In genomic region chr16:30565984-30566383, GRCh38 we compare ENCODE assay signal across 1 cellular context.
A peak's percentile ranks its signal among the peaks of the same experiment; 100 is the strongest.
TF ChIP-seq lines count a peak whose summit lies in the region.

No MANE protein-coding gene starts in this region.

TF ChIP-seq in HEK293, 187 proteins besides CTCF, POLR2A, EP300 and RAD21:
- TF ChIP-seq INSM2 (tag by site-specific recombination; IDR thresholded peaks at IDR 0.05) = no peak
- TF ChIP-seq TCF7L2 (IDR thresholded peaks at IDR 0.05; ENCODE audit: borderline replicate concordance, low read depth, low read length) = no peak
- peak; percentile 55 for TF ChIP-seq ZNF600 (tag by site-specific recombination; IDR thresholded peaks at IDR 0.05)
TF ChIP-seq in HEK293: peak in this region for 1.
